In the genomic region with DNA sequence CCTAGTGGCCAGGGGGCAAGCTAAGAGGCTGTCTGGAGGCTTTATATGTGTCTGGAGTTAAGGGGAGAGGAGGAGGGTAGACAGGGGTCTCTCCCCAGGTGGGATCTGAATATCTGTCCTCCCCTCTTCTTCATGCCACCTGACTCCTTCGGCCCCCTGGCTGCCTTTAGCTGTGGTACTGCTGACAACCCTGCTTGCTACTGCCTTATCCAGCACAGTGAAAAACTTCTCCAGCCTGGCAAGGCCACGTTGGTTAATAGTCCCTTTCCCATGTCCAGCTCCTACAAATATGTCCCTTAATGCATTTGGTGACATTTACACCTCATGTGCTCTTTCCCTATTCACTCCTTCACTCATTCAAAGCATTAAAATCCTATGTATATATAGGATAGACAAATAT, we compare ENCODE assay signal across 17 cellular contexts. TPM values are rescaled to one million over a fixed set of nuclear protein-coding genes. Genes with fewer than 3 reads are reported as not detected.
"Had no signal": no experiment of that assay in that cellular context is flagged by ENCODE, and none has a peak within 500 bp of the region (broad histone marks: within the 10 kb centered on the region; RNA-seq: fewer than 3 reads in every experiment).

No MANE protein-coding gene starts in this region.

- H3K9me3 ChIP-seq: sigmoid colon had no signal

- H3K4me1 Mint-ChIP-seq: activated CD4-positive, alpha-beta memory T cell treated with anti-CD3 and anti-CD28 coated beads, Interleukin-2, amount 10 ng/mL, durations not matched to agents 7 days and 5 days; activated CD4-positive, alpha-beta T cell treated with anti-CD3 and anti-CD28 coated beads for 36 hours had no signal

- H3K27ac ChIP-seq: cardiac muscle cell, epithelial cell of prostate had no signal

- H3K27me3 Mint-ChIP-seq: activated CD4-positive, alpha-beta memory T cell treated with anti-CD3 and anti-CD28 coated beads, Interleukin-2, amount 10 ng/mL, durations not matched to agents 7 days and 5 days; activated CD4-positive, alpha-beta T cell treated with anti-CD3 and anti-CD28 coated beads for 36 hours; activated naive CD8-positive, alpha-beta T cell treated with anti-CD3 and anti-CD28 coated beads, Interleukin-2, amount 10 ng/mL, durations not matched to agents 7 days and 5 days; progenitor cell of endocrine pancreas had no signal

- DNase-seq: activated CD4-positive, alpha-beta memory T cell treated with anti-CD3 and anti-CD28 coated beads, Interleukin-2, amount 10 ng/mL, durations not matched to agents 7 days and 5 days; activated CD4-positive, alpha-beta T cell treated with anti-CD3 and anti-CD28 coated beads for 36 hours; activated CD8-positive, alpha-beta memory T cell treated with anti-CD3 and anti-CD28 coated beads, Interleukin-2, amount 50 U/mL, for 48 hours; activated naive CD8-positive, alpha-beta T cell treated with anti-CD3 and anti-CD28 coated beads, Interleukin-2, amount 10 ng/mL, durations not matched to agents 7 days and 5 days; aorta; effector CD8-positive, alpha-beta T cell; left colon; mesendoderm; sigmoid colon; stimulated activated CD4-positive, alpha-beta T cell treated with anti-CD3 and anti-CD28 coated beads, Interleukin-2, amount 100 ng/mL, for 48 hours; stimulated activated naive CD8-positive, alpha-beta T cell treated with anti-CD3 and anti-CD28 coated beads, Interleukin-15, Interleukin-2, amounts not matched to agents 100 U/mL and 50 U/mL, for 24 hours; T1000 had no signal

- H3K36me3 ChIP-seq: cardiac muscle cell had no signal

- H3K4me3 ChIP-seq: cardiac muscle cell, coronary artery, sigmoid colon had no signal

- H3K4me3 Mint-ChIP-seq: activated CD4-positive, alpha-beta memory T cell treated with anti-CD3 and anti-CD28 coated beads, Interleukin-2, amount 10 ng/mL, durations not matched to agents 7 days and 5 days; activated CD4-positive, alpha-beta T cell treated with anti-CD3 and anti-CD28 coated beads for 36 hours; activated naive CD8-positive, alpha-beta T cell treated with anti-CD3 and anti-CD28 coated beads, Interleukin-2, amount 10 ng/mL, durations not matched to agents 7 days and 5 days had no signal

- ATAC-seq: activated CD4-positive, alpha-beta T cell treated with anti-CD3 and anti-CD28 coated beads for 36 hours; left colon; stimulated activated naive CD8-positive, alpha-beta T cell treated with anti-CD3 and anti-CD28 coated beads, Interleukin-15, Interleukin-2, amounts not matched to agents 100 U/mL and 50 U/mL, for 24 hours had no signal

- H3K27me3 ChIP-seq: sigmoid colon had no signal

- H3K9me3 Mint-ChIP-seq: activated CD4-positive, alpha-beta memory T cell treated with anti-CD3 and anti-CD28 coated beads, Interleukin-2, amount 10 ng/mL, durations not matched to agents 7 days and 5 days; activated naive CD8-positive, alpha-beta T cell treated with anti-CD3 and anti-CD28 coated beads, Interleukin-2, amount 10 ng/mL, durations not matched to agents 7 days and 5 days had no signal

- H3K27ac Mint-ChIP-seq: activated CD4-positive, alpha-beta memory T cell treated with anti-CD3 and anti-CD28 coated beads, Interleukin-2, amount 10 ng/mL, durations not matched to agents 7 days and 5 days; activated CD4-positive, alpha-beta T cell treated with anti-CD3 and anti-CD28 coated beads for 36 hours; activated naive CD8-positive, alpha-beta T cell treated with anti-CD3 and anti-CD28 coated beads, Interleukin-2, amount 10 ng/mL, durations not matched to agents 7 days and 5 days; progenitor cell of endocrine pancreas had no signal

RNA-seq across cellular contexts. Expression of a gene that starts 42.4 kb away (rescaled TPM):
- total RNA-seq: activated CD4-positive, alpha-beta memory T cell treated with anti-CD3 and anti-CD28 coated beads, Interleukin-2, amount 10 ng/mL, durations not matched to agents 7 days and 5 days; activated CD4-positive, alpha-beta T cell treated with anti-CD3 and anti-CD28 coated beads for 36 hours; activated naive CD8-positive, alpha-beta T cell treated with anti-CD3 and anti-CD28 coated beads, Interleukin-2, amount 10 ng/mL, durations not matched to agents 7 days and 5 days; cardiac muscle cell; temporal lobe had no signal
